Comparison of ENCODE assay signal across 2 cellular contexts in genomic region chr20:19922716-19923115, GRCh38.
TF ChIP-seq lines count a peak whose summit lies in the region.

No MANE protein-coding gene starts in this region.

TF ChIP-seq in GM23338, 12 proteins besides CTCF, POLR2A, EP300 and RAD21 (continued from another document):
- TF ChIP-seq, protein P1, sequence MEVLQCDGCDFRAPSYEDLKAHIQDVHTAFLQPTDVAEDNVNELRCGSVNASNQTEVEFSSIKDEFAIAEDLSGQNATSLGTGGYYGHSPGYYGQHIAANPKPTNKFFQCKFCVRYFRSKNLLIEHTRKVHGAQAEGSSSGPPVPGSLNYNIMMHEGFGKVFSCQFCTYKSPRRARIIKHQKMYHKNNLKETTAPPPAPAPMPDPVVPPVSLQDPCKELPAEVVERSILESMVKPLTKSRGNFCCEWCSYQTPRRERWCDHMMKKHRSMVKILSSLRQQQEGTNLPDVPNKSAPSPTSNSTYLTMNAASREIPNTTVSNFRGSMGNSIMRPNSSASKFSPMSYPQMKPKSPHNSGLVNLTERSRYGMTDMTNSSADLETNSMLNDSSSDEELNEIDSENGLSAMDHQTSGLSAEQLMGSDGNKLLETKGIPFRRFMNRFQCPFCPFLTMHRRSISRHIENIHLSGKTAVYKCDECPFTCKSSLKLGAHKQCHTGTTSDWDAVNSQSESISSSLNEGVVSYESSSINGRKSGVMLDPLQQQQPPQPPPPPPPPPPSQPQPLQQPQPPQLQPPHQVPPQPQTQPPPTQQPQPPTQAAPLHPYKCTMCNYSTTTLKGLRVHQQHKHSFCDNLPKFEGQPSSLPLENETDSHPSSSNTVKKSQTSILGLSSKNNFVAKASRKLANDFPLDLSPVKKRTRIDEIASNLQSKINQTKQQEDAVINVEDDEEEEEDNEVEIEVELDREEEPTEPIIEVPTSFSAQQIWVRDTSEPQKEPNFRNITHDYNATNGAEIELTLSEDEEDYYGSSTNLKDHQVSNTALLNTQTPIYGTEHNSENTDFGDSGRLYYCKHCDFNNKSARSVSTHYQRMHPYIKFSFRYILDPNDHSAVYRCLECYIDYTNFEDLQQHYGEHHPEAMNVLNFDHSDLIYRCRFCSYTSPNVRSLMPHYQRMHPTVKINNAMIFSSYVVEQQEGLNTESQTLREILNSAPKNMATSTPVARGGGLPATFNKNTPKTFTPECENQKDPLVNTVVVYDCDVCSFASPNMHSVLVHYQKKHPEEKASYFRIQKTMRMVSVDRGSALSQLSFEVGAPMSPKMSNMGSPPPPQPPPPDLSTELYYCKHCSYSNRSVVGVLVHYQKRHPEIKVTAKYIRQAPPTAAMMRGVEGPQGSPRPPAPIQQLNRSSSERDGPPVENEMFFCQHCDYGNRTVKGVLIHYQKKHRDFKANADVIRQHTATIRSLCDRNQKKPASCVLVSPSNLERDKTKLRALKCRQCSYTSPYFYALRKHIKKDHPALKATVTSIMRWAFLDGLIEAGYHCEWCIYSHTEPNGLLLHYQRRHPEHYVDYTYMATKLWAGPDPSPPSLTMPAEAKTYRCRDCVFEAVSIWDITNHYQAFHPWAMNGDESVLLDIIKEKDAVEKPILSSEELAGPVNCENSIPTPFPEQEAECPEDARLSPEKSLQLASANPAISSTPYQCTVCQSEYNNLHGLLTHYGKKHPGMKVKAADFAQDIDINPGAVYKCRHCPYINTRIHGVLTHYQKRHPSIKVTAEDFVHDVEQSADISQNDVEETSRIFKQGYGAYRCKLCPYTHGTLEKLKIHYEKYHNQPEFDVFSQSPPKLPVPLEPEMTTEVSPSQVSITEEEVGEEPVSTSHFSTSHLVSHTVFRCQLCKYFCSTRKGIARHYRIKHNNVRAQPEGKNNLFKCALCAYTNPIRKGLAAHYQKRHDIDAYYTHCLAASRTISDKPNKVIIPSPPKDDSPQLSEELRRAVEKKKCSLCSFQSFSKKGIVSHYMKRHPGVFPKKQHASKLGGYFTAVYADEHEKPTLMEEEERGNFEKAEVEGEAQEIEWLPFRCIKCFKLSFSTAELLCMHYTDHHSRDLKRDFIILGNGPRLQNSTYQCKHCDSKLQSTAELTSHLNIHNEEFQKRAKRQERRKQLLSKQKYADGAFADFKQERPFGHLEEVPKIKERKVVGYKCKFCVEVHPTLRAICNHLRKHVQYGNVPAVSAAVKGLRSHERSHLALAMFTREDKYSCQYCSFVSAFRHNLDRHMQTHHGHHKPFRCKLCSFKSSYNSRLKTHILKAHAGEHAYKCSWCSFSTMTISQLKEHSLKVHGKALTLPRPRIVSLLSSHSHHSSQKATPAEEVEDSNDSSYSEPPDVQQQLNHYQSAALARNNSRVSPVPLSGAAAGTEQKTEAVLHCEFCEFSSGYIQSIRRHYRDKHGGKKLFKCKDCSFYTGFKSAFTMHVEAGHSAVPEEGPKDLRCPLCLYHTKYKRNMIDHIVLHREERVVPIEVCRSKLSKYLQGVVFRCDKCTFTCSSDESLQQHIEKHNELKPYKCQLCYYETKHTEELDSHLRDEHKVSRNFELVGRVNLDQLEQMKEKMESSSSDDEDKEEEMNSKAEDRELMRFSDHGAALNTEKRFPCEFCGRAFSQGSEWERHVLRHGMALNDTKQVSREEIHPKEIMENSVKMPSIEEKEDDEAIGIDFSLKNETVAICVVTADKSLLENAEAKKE (CRISPR knock-in tag; IDR thresholded peaks at IDR 0.05), result no peak
- TF ChIP-seq REST (IDR thresholded peaks at IDR 0.05; ENCODE audit: unreplicated experiment) (no peak), ZNF114 (CRISPR knock-in tag; IDR thresholded peaks at IDR 0.05) (no peak), NANOG (IDR thresholded peaks at IDR 0.05; ENCODE audit: borderline replicate concordance) (no peak), POLR2AphosphoS5 (IDR thresholded peaks at IDR 0.05; ENCODE audit: low read depth) (no peak), EZH2phosphoT487 (IDR thresholded peaks at IDR 0.05; ENCODE audit: unreplicated experiment) (no peak), JUNB (IDR thresholded peaks at IDR 0.05; ENCODE audit: unreplicated experiment) (no peak), ZNF331 (CRISPR knock-in tag; IDR thresholded peaks at IDR 0.05; ENCODE audit: low read depth) (no peak), EZH2 (IDR thresholded peaks at IDR 0.05; ENCODE audit: low read depth, unreplicated experiment) (no peak)

TF ChIP-seq in WTC11, 78 proteins besides CTCF, POLR2A, EP300 and RAD21 (continued from another document):
- no peak for TF ChIP-seq ZNF219 (CRISPR knock-in tag; IDR thresholded peaks at IDR 0.05; ENCODE audit: borderline replicate concordance)
- no peak for TF ChIP-seq IRF1 (CRISPR knock-in tag; IDR thresholded peaks at IDR 0.05)
- TF ChIP-seq, protein P2, sequence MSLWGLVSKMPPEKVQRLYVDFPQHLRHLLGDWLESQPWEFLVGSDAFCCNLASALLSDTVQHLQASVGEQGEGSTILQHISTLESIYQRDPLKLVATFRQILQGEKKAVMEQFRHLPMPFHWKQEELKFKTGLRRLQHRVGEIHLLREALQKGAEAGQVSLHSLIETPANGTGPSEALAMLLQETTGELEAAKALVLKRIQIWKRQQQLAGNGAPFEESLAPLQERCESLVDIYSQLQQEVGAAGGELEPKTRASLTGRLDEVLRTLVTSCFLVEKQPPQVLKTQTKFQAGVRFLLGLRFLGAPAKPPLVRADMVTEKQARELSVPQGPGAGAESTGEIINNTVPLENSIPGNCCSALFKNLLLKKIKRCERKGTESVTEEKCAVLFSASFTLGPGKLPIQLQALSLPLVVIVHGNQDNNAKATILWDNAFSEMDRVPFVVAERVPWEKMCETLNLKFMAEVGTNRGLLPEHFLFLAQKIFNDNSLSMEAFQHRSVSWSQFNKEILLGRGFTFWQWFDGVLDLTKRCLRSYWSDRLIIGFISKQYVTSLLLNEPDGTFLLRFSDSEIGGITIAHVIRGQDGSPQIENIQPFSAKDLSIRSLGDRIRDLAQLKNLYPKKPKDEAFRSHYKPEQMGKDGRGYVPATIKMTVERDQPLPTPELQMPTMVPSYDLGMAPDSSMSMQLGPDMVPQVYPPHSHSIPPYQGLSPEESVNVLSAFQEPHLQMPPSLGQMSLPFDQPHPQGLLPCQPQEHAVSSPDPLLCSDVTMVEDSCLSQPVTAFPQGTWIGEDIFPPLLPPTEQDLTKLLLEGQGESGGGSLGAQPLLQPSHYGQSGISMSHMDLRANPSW (CRISPR knock-in tag; conservative IDR thresholded peaks at IDR 0.05; ENCODE audit: low read depth), result no peak
- TF ChIP-seq SOX15 (CRISPR knock-in tag; IDR thresholded peaks at IDR 0.05), result no peak
